In genomic region chr22:30667092-30667485, GRCh38 we compare ENCODE assay signal across 8 cellular contexts. TPM values are rescaled to one million over a fixed set of nuclear protein-coding genes. Genes with fewer than 3 reads are reported as not detected.
DNase-seq lines count a peak whose midpoint lies in the region; ATAC-seq and TF ChIP-seq lines count a peak whose summit lies in the region.

No MANE protein-coding gene starts in this region.

- dilution Hi-C loops in mammary epithelial cell (cut with HindIII; ENCODE audit: low sequenced_read_pairs): no loop called here

- H3K4me3 ChIP-seq in DND-41 (ENCODE audit: low read depth in 1 of 2, low read length in 2 of 2): peak overlapping the region; percentile 55 to 91
- H3K4me3 ChIP-seq in mammary epithelial cell (replicated peaks in 1 of 3; ENCODE audit: insufficient read depth in 1 of 3, low read depth in 2 of 3, low read length in 3 of 3): peak overlapping the region; percentile 66 to 76 (median 71)
- H3K4me3 ChIP-seq in mucosa of rectum (ENCODE audit: low read length in 2 of 2): peak overlapping the region; percentile 89

- peaks cover 6% of the 10 kb centered on the region for H3K27me3 ChIP-seq in DND-41 (ENCODE audit: insufficient read depth, low read length, poor library complexity)
- H3K27me3 ChIP-seq in mammary epithelial cell (ENCODE audit: insufficient read depth, low read length): no peaks in the 10 kb centered on the region
- no peaks in the 10 kb centered on the region for H3K27me3 ChIP-seq in mucosa of rectum (ENCODE audit: control insufficient read depth in 2 of 2, insufficient read depth in 2 of 2, low read length in 2 of 2)

- CTCF ChIA-PET in mammary epithelial cell (lab: Charles Lee; ENCODE audit: low non-redundant PET): no interaction called here

- intact Hi-C loops in mammary epithelial cell (cut with micrococcal nuclease): loop anchor here (1.0 kb wide), 2 partner anchors 33 to 88 kb away; no protein-coding TSS in a partner anchor

- peaks cover 6% of the 10 kb centered on the region for H3K36me3 ChIP-seq in DND-41 (ENCODE audit: insufficient read depth, low read length)
- peaks cover 7% of the 10 kb centered on the region; the same call in 1 of the 2 replicates for H3K36me3 ChIP-seq in KOPT-K1 (ENCODE audit: insufficient read depth, low read length)
- no peaks in the 10 kb centered on the region for H3K36me3 ChIP-seq in mammary epithelial cell (ENCODE audit: insufficient read depth, low read length)
- peaks cover 13% of the 10 kb centered on the region in 2 donors for H3K36me3 ChIP-seq in mucosa of rectum (ENCODE audit: control insufficient read depth in 2 of 2, insufficient read depth in 2 of 2, low read length in 2 of 2)

- H3K4me2 ChIP-seq in DND-41 (ENCODE audit: insufficient read depth, low read length) (peak overlapping the region; percentile 95), mammary epithelial cell (ENCODE audit: insufficient read depth, low read depth, low read length) (peak overlapping the region; percentile 99)

- in situ Hi-C loops in mammary epithelial cell (cut with MboI; ENCODE audit: low sequenced_read_pairs in 2 of 2): no loop called here

- WGBS in mammary epithelial cell (ENCODE audit: low coverage, missing lambda C conversion rate): 3% methylated on average over 14 of the region's 17 CpGs

- H3K27ac ChIP-seq in DND-41 (ENCODE audit: low read length) (peak overlapping the region; percentile 28; the same call in 1 of the 2 replicates), KOPT-K1 (ENCODE audit: low read depth, low read length, poor library complexity, severe bottlenecking) (peak overlapping the region; percentile 8), mammary epithelial cell (ENCODE audit: insufficient read depth, low read depth, low read length) (peak overlapping the region; percentile 64), mucosa of rectum (ENCODE audit: low read depth in 2 of 2, low read length in 2 of 2) (peak overlapping the region; percentile 96 to 98)

- DNase-seq in DND-41 (no peak), mammary epithelial cell (no peak), cortex of kidney (lab: John Stamatoyannopoulos, UW) (no peak), OCI-M2 (lab: John Stamatoyannopoulos, UW; ENCODE audit: unreplicated experiment) (no peak), SW 1271 (lab: John Stamatoyannopoulos, UW) (no peak), midbrain (lab: John Stamatoyannopoulos, UW) (no peak)

- H3K9ac ChIP-seq in DND-41 (ENCODE audit: low read depth, low read length): peak overlapping the region; percentile 62
- peak overlapping the region; percentile 73 for H3K9ac ChIP-seq in mammary epithelial cell (ENCODE audit: insufficient read depth, low read length)
- H3K9ac ChIP-seq in mucosa of rectum (ENCODE audit: low read depth in 1 of 2, low read length in 2 of 2): peak overlapping the region; percentile 77 to 98

- BruUV-seq in mammary epithelial cell (replicated peaks; lab: Mats Ljungman, UMichigan): no TSS peak

- H3K9me3 ChIP-seq in DND-41 (ENCODE audit: insufficient read depth, low read length, severe bottlenecking): no peaks in the 10 kb centered on the region
- no peaks in the 10 kb centered on the region for H3K9me3 ChIP-seq in KOPT-K1 (ENCODE audit: insufficient read depth, low read length, poor library complexity, severe bottlenecking)
- H3K9me3 ChIP-seq in mammary epithelial cell (replicated peaks; ENCODE audit: insufficient read depth, low read length): no peaks in the 10 kb centered on the region
- no peaks in the 10 kb centered on the region for H3K9me3 ChIP-seq in mucosa of rectum (ENCODE audit: control insufficient read depth in 2 of 2, low read length in 2 of 2)

- no peaks in the 10 kb centered on the region; the same call in none of the 2 replicates for H4K20me1 ChIP-seq in DND-41 (ENCODE audit: insufficient read depth, low read length)
- H4K20me1 ChIP-seq in mammary epithelial cell (ENCODE audit: insufficient read depth, low read length): no peaks in the 10 kb centered on the region

- H3K4me1 ChIP-seq in DND-41 (ENCODE audit: insufficient read depth, low read length) (peaks cover 23% of the 10 kb centered on the region), mammary epithelial cell (ENCODE audit: insufficient read depth, low read length) (peaks cover 17% of the 10 kb centered on the region), mucosa of rectum (ENCODE audit: control insufficient read depth in 2 of 2, insufficient read depth in 2 of 2, low read length in 2 of 2) (peaks cover 12 to 31% of the 10 kb centered on the region in 2 donors)

- peak; percentile 43; the same call in 2 of the 3 replicates for ATAC-seq in DND-41 (ENCODE audit: insufficient read depth, low read depth)

- H3K79me2 ChIP-seq in DND-41 (ENCODE audit: insufficient read depth, low read length): no peaks in the 10 kb centered on the region
- H3K79me2 ChIP-seq in mammary epithelial cell (ENCODE audit: insufficient read depth, low read length): no peaks in the 10 kb centered on the region

- no peak for TF ChIP-seq CTCF in DND-41 (IDR thresholded peaks at IDR 0.05; ENCODE audit: borderline replicate concordance, extremely low read depth, low read length, poor library complexity, severe bottlenecking)
- no peak for TF ChIP-seq CTCF in mammary epithelial cell (conservative IDR thresholded peaks at IDR 0.05 in 1 of 2, IDR thresholded peaks at IDR 0.05 in 1 of 2; ENCODE audit: extremely low read depth in 1 of 2, insufficient read depth in 1 of 2, low read depth in 1 of 2, low read length in 2 of 2)

- H2AFZ ChIP-seq in DND-41 (ENCODE audit: low read depth, low read length) (peak overlapping the region; percentile 94), mammary epithelial cell (ENCODE audit: low read depth, low read length) (peak overlapping the region; percentile 99)

RNA-seq across cellular contexts. Expression of gene DUSP18, which starts 0.6 kb away (rescaled TPM):
- 10 to 100 TPM in 1 of 2 donors, 1 to 10 TPM in 1; 8.3 to 10.5 TPM for total RNA-seq in mammary epithelial cell
- polyA plus RNA-seq in mammary epithelial cell: 15.0 TPM
- polyA minus RNA-seq in mammary epithelial cell: 22.5 TPM

RNA-seq across cellular contexts. Expression of gene OSBP2, which starts 27.6 kb away (rescaled TPM):
- total RNA-seq in mammary epithelial cell: 10 to 100 TPM in 1 of 2 donors, 1 to 10 TPM in 1; 4.7 to 24.7 TPM
- polyA plus RNA-seq in mammary epithelial cell: 7.1 TPM
- polyA minus RNA-seq in mammary epithelial cell: 24.4 TPM

RNA-seq across cellular contexts. Expression of gene SLC35E4, which starts 31.5 kb away (rescaled TPM):
- total RNA-seq in mammary epithelial cell: 10 to 100 TPM in 1 of 2 donors, 1 to 10 TPM in 1; 9.9 to 10.0 TPM
- polyA plus RNA-seq in mammary epithelial cell: 4.2 TPM
- 2.3 TPM for polyA minus RNA-seq in mammary epithelial cell

Comparison
In these comparisons a context has a peak if more than half of its experiments do, and no peak if none do; other contexts are left out.
1. H3K27ac ChIP-seq: peak in every context shown above with its lines; median percentile 97 in mucosa of rectum; 64 in mammary epithelial cell; 28 in DND-41; 8 in KOPT-K1.